In genomic region chr1:35298464-35298863, GRCh38 we compare ENCODE assay signal across 9 cellular contexts. TPM values are rescaled to one million over a fixed set of nuclear protein-coding genes. Genes with fewer than 3 reads are reported as not detected.
DNase-seq lines count a peak whose midpoint lies in the region; ATAC-seq and TF ChIP-seq lines count a peak whose summit lies in the region.
"Had no signal": no experiment of that assay in that cellular context is flagged by ENCODE, and none has a peak within 500 bp of the region (broad histone marks: within the 10 kb centered on the region; RNA-seq: fewer than 3 reads in every experiment).

No MANE protein-coding gene starts in this region.

- DNase-seq in NCI-H2081 (lab: John Stamatoyannopoulos, UW): peak; percentile 1 to 39
- no peak for DNase-seq in NCI-H2081 treated with DMSO at 0.1 percent for 48 hours (lab: John Stamatoyannopoulos, UW)
- peak; percentile 20 for DNase-seq in NCI-H2107 (lab: John Stamatoyannopoulos, UW)
- peak in 4 of 7 donors; percentile 14 to 31 (median 26) for DNase-seq in adrenal gland
- DNase-seq in right cardiac atrium: no peak
- DNase-seq in spleen: no peak
- DNase-seq in tibial artery: no peak

- TF ChIP-seq POLR2A in adrenal gland (IDR thresholded peaks at IDR 0.05) (no peak), spleen (IDR thresholded peaks at IDR 0.05) (no peak)

- ATAC-seq in GM21390 (IDR thresholded peaks at IDR 0.05; ENCODE audit: unreplicated experiment) (peak; percentile 65), right cardiac atrium (peak; percentile 63 to 74)

- no peaks in the 10 kb centered on the region for H3K4me1 ChIP-seq in adrenal gland (replicated peaks in 1 of 2)
- no peaks in the 10 kb centered on the region for H3K4me1 ChIP-seq in right cardiac atrium (ENCODE audit: control insufficient read depth, insufficient read depth, low read length)
- H3K4me1 ChIP-seq in spleen: peaks cover 0 to 19% (median 6%) of the 10 kb centered on the region in 6 donors
- peaks cover 0 to 32% (median 12%) of the 10 kb centered on the region in 4 donors for H3K4me1 ChIP-seq in tibial artery

- H3K27ac ChIP-seq in adrenal gland (no peak overlapping the region), right cardiac atrium (ENCODE audit: low read length) (no peak overlapping the region), spleen (peak overlapping the region in 1 of 8 donors; percentile 4), tibial artery (no peak overlapping the region)
- H3K27ac ChIP-seq: BLaER1 treated with 17β-estradiol and CSF1 and Interleukin-3, amounts not matched to agents 10 nM and 100 nM had no signal

- WGBS in adrenal gland, 4 donors: 25 to 32% (median 30%) methylated on average over 2 of the region's 2 CpGs
- 10% methylated on average over 2 of the region's 2 CpGs for WGBS in right cardiac atrium
- WGBS in spleen, 5 donors: 9 to 23% (median 11%) methylated on average over 2 of the region's 2 CpGs

- H3K27me3 ChIP-seq in adrenal gland: no peaks in the 10 kb centered on the region
- no peaks in the 10 kb centered on the region for H3K27me3 ChIP-seq in right cardiac atrium (ENCODE audit: control insufficient read depth, insufficient read depth)
- no peaks in the 10 kb centered on the region for H3K27me3 ChIP-seq in spleen (replicated peaks in 1 of 7)
- no peaks in the 10 kb centered on the region for H3K27me3 ChIP-seq in tibial artery
- H3K27me3 ChIP-seq: BLaER1 treated with 17β-estradiol and CSF1 and Interleukin-3, amounts not matched to agents 10 nM and 100 nM had no signal

- no peaks in the 10 kb centered on the region for H3K36me3 ChIP-seq in adrenal gland (replicated peaks in 1 of 2)
- H3K36me3 ChIP-seq in spleen: peaks cover 0 to 52% (median 4%) of the 10 kb centered on the region in 6 donors
- H3K36me3 ChIP-seq in tibial artery: peaks cover 0 to 5% (median 0%) of the 10 kb centered on the region in 3 donors

- H3K4me3 ChIP-seq in adrenal gland (no peak overlapping the region), right cardiac atrium (ENCODE audit: low read length) (no peak overlapping the region), spleen (no peak overlapping the region), tibial artery (no peak overlapping the region)
- H3K4me3 ChIP-seq: BLaER1 treated with 17β-estradiol and CSF1 and Interleukin-3, amounts not matched to agents 10 nM and 100 nM had no signal

- peak in 5 of 6 experiments; percentile 6 to 51 (median 43) for TF ChIP-seq CTCF in adrenal gland (IDR thresholded peaks at IDR 0.05)
- peak in 8 of 11 experiments; percentile 17 to 58 (median 44) for TF ChIP-seq CTCF in spleen (IDR thresholded peaks at IDR 0.05 in 8 of 11, conservative IDR thresholded peaks at IDR 0.05 in 3 of 11)
- TF ChIP-seq CTCF in tibial artery (IDR thresholded peaks at IDR 0.05): peak in 1 of 2 experiments; percentile 22

- no peaks in the 10 kb centered on the region for H3K9me3 ChIP-seq in adrenal gland (replicated peaks in 1 of 3)
- H3K9me3 ChIP-seq in right cardiac atrium (ENCODE audit: control insufficient read depth, low read length): no peaks in the 10 kb centered on the region
- no peaks in the 10 kb centered on the region for H3K9me3 ChIP-seq in spleen
- no peaks in the 10 kb centered on the region for H3K9me3 ChIP-seq in tibial artery
- H3K9me3 ChIP-seq: BLaER1 treated with 17β-estradiol and CSF1 and Interleukin-3, amounts not matched to agents 10 nM and 100 nM had no signal

- intact Hi-C loops in adrenal gland (cut with DNase I) (loop anchor here in 1 of 2 donors (10.0 kb wide), 1 partner anchor 94 kb away; no protein-coding TSS in a partner anchor), right cardiac atrium (cut with DNase I) (loop anchor here in 2 of 4 donors (10.0 kb wide), 1 partner anchor 94 kb away; no protein-coding TSS in a partner anchor), spleen (cut with DNase I; ENCODE audit: low total_unique reads) (loop anchor here (5.0 kb wide), 1 partner anchor 96 kb away; no protein-coding TSS in a partner anchor), tibial artery (cut with DNase I; ENCODE audit: low total_unique reads) (no loop called here)

RNA-seq across cellular contexts. Expression of gene ZMYM4, which starts 30.0 kb away (rescaled TPM):
- total RNA-seq in adrenal gland (10 to 100 TPM; 18.7 to 59.2 (median 41.6) TPM), right cardiac atrium (10 to 100 TPM; 34.5 to 42.9 (median 36.7) TPM), spleen (10 to 100 TPM; 31.2 to 70.2 (median 49.7) TPM)
- polyA plus RNA-seq in adrenal gland (10 to 100 TPM; 14.7 to 33.9 (median 28.7) TPM), right cardiac atrium (7.4 TPM), spleen (10 to 100 TPM in 2 of 3 donors, 1 to 10 TPM in 1; 9.0 to 10.8 (median 10.7) TPM)

Comparison
In these comparisons a context has a peak if more than half of its experiments do, and no peak if none do; other contexts are left out.
1. DNase-seq: peak in NCI-H2081 (2 of 2), NCI-H2107 (single experiment) and adrenal gland (4 of 7); none in NCI-H2081 treated with DMSO at 0.1 percent for 48 hours (single experiment), right cardiac atrium (0 of 3), spleen (single experiment) and tibial artery (0 of 2).